10 cellular contexts compared by ENCODE assay signal in the genomic region with DNA sequence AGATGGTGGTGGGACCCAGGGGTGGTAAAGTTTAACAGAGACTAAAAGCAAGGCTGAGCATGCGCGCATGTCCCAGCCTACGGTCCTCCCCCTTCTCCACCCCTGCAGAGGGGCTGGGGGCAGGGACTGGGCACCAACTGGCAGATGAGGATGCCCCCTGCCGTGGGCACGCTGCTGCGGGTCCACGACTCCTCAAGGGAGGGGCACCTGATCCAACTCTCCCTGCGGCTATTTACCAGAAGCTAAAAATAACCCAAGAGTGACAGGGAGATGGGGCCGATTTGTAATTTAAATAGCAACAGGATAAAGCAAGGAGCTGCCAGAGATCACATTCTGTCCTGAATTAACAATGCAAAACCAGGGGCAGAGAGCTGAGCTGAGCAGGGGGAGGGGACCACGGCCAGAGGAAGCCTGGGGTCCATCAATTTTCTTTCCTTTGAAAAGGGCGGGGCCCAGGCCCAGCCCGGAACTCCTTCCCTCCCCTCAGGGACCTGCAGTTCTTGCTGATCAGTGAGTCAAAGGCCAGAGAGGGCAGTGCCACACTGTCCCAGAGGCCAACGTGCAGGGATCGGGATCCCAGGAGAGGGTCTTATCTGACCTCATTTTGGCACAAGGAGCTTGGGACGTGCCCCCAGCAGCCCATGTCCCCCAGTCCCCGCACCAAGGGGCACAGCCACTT.
DNase-seq lines count a peak whose midpoint lies in the region; ATAC-seq and TF ChIP-seq lines count a peak whose summit lies in the region.
"Had no signal": no experiment of that assay in that cellular context is flagged by ENCODE, and none has a peak within 500 bp of the region (broad histone marks: within the 10 kb centered on the region; RNA-seq: fewer than 3 reads in every experiment).

No MANE protein-coding gene starts in this region.

- H3K27me3 Mint-ChIP-seq in nephron (ENCODE audit: low read depth): peaks cover 26% of the 10 kb centered on the region

- peak overlapping the region; percentile 42 to 65 (median 64) for H3K27ac Mint-ChIP-seq in nephron

- H3K4me3 Mint-ChIP-seq in nephron: peak overlapping the region; percentile 29 to 62 (median 39)
- H3K4me3 Mint-ChIP-seq: central memory CD8-positive, alpha-beta T cell had no signal

- DNase-seq in COR-L47 (lab: John Stamatoyannopoulos, UW) (peak; percentile 98), NCI-H2171 treated with DMSO at 0.1 percent for 48 hours (lab: John Stamatoyannopoulos, UW) (peak; percentile 74), epidermal melanocyte (ENCODE audit: insufficient read length, low spot score) (peak; percentile 78), SIG-M5 treated with dmso at 0.1 percent for 504 hours (lab: John Stamatoyannopoulos, UW; ENCODE audit: unreplicated experiment) (no peak), NCI-H187 treated with DMSO at 0.1 percent for 48 hours (lab: John Stamatoyannopoulos, UW) (no peak)
- DNase-seq in stimulated activated CD4-positive, alpha-beta T cell treated with anti-CD3 and anti-CD28 coated beads, Interleukin-12 subunit alpha, Interleukin-12 subunit beta, amount 100 ng/mL, for 4 hours: no peak
- DNase-seq: NCI-H2029 had no signal

- no peaks in the 10 kb centered on the region for H3K9me3 Mint-ChIP-seq in nephron
- H3K9me3 Mint-ChIP-seq: central memory CD8-positive, alpha-beta T cell had no signal

- peaks cover 55% of the 10 kb centered on the region for H3K4me1 Mint-ChIP-seq in nephron

- no peaks in the 10 kb centered on the region for H3K36me3 Mint-ChIP-seq in nephron (ENCODE audit: low read depth)

- ATAC-seq in HG03342 (IDR thresholded peaks at IDR 0.05; ENCODE audit: unreplicated experiment): no peak

- TF ChIP-seq CTCF in nephron (IDR thresholded peaks at IDR 0.05; ENCODE audit: unreplicated experiment in 3 of 3): no peak

Comparison
In these comparisons a context has a peak if more than half of its experiments do, and no peak if none do; other contexts are left out.
1. DNase-seq: peak in COR-L47 (single experiment), NCI-H2171 treated with DMSO at 0.1 percent for 48 hours (single experiment) and epidermal melanocyte (single experiment); none in SIG-M5 treated with dmso at 0.1 percent for 504 hours (single experiment), NCI-H187 treated with DMSO at 0.1 percent for 48 hours (single experiment) and stimulated activated CD4-positive, alpha-beta T cell treated with anti-CD3 and anti-CD28 coated beads, Interleukin-12 subunit alpha, Interleukin-12 subunit beta, amount 100 ng/mL, for 4 hours (single experiment).